In genomic region chr13:20192470-20193141, GRCh38 we compare ENCODE assay signal across 8 cellular contexts. TPM values are rescaled to one million over a fixed set of nuclear protein-coding genes. Genes with fewer than 3 reads are reported as not detected.
DNase-seq lines count a peak whose midpoint lies in the region; ATAC-seq and TF ChIP-seq lines count a peak whose summit lies in the region.

GJB2 (minus strand) TSS chr13:20192938; CDS start chr13:20189581, 3,357 bp downstream.

- CTCF ChIA-PET in MCF 10A (lab: Yijun Ruan, JAX): interaction anchor here (0.6 to 1.4 kb wide), 5 partner anchors 11 to 624 kb away, joined by 3 to 6 read pairs (median 4); no protein-coding TSS in a partner anchor

- H3K27ac ChIP-seq in lung (ENCODE audit: low read depth in 1 of 2, low read length in 1 of 2) (no peak within 1 kb of the TSS), upper lobe of right lung (no peak within 1 kb of the TSS)

- TF ChIP-seq CTCF in MCF 10A (IDR thresholded peaks at IDR 0.05; ENCODE audit: unreplicated experiment): no peak
- TF ChIP-seq CTCF in lung (IDR thresholded peaks at IDR 0.05; ENCODE audit: control extremely low read depth, extremely low read depth): no peak
- TF ChIP-seq CTCF in upper lobe of right lung (IDR thresholded peaks at IDR 0.05): no peak

- ATAC-seq in lung (ENCODE audit: insufficient read depth, low FRiP score): peak; percentile 61
- peak; percentile 41 for ATAC-seq in upper lobe of right lung
- ATAC-seq in GM19397 (IDR thresholded peaks at IDR 0.05; ENCODE audit: unreplicated experiment): no peak

- peak within 1 kb of the TSS; percentile 74 for H3K4me3 Mint-ChIP-seq in MCF 10A (ENCODE audit: unreplicated experiment)

- H3K4me3 ChIP-seq in lung (peak within 1 kb of the TSS; percentile 24), upper lobe of right lung (peak within 1 kb of the TSS; percentile 54)

- no peaks in the 10 kb centered on the region for H3K36me3 ChIP-seq in lung (ENCODE audit: control insufficient read depth in 2 of 2, insufficient read depth in 2 of 2, low read length in 2 of 2)
- no peaks in the 10 kb centered on the region for H3K36me3 ChIP-seq in upper lobe of right lung

- no peaks in the 10 kb centered on the region for H3K27me3 Mint-ChIP-seq in MCF 10A (ENCODE audit: insufficient read depth, unreplicated experiment)

- H3K4me1 ChIP-seq in lung (ENCODE audit: control insufficient read depth in 2 of 2, insufficient read depth in 2 of 2, low read length in 2 of 2): peaks cover 0 to 12% of the 10 kb centered on the region in 2 donors
- H3K4me1 ChIP-seq in upper lobe of right lung: peaks cover 29% of the 10 kb centered on the region

- H3K27me3 ChIP-seq in lung (ENCODE audit: control insufficient read depth, insufficient read depth) (no peaks in the 10 kb centered on the region), upper lobe of right lung (peaks cover 57% of the 10 kb centered on the region)

- POLR2A ChIA-PET in MCF 10A (lab: Yijun Ruan, JAX): interaction anchor here (0.7 to 1.4 kb wide), 4 partner anchors 580 to 710 kb away, joined by 3 to 7 read pairs (median 3); no protein-coding TSS in a partner anchor

- intact Hi-C loops in MCF 10A (cut with micrococcal nuclease) (loop anchor here (5.0 kb wide), 1 partner anchor 1285 kb away; no protein-coding TSS in a partner anchor), upper lobe of right lung (cut with DNase I) (no loop called here)

- H3K36me3 Mint-ChIP-seq in MCF 10A (ENCODE audit: insufficient read depth, unreplicated experiment): no peaks in the 10 kb centered on the region

- DNase-seq in stimulated activated CD4-positive, alpha-beta T cell treated with anti-CD3 and anti-CD28 coated beads, Interleukin-12 subunit alpha, Interleukin-12 subunit beta, amount 100 ng/mL, for 4 hours: peak; percentile 22
- no peak for DNase-seq in stimulated activated CD4-positive, alpha-beta T cell treated with anti-CD3 and anti-CD28 coated beads, Interleukin-4, amount 100 ng/mL, for 4 hours
- no peak for DNase-seq in MCF 10A (ENCODE audit: unreplicated experiment)
- no peak for DNase-seq in lung (ENCODE audit: low spot score)
- DNase-seq in upper lobe of right lung: no peak
- DNase-seq in UCSD-AML1 (lab: John Stamatoyannopoulos, UW; ENCODE audit: unreplicated experiment): no peak
- DNase-seq in germinal center (ENCODE audit: low spot score): no peak

- WGBS in lung, 2 donors: 1% methylated on average over 47 to 91 of the region's 91 CpGs

- peaks cover 38% of the 10 kb centered on the region for H3K4me1 Mint-ChIP-seq in MCF 10A (ENCODE audit: insufficient read depth, unreplicated experiment)

- H3K9me3 ChIP-seq in lung (ENCODE audit: control insufficient read depth in 2 of 2, insufficient read depth in 1 of 2, low read length in 1 of 2) (no peaks in the 10 kb centered on the region), upper lobe of right lung (no peaks in the 10 kb centered on the region)

- BruUV-seq in MCF 10A (replicated peaks; lab: Mats Ljungman, UMichigan): no TSS peak

- peak within 1 kb of the TSS; percentile 21 for H3K27ac Mint-ChIP-seq in MCF 10A (ENCODE audit: low read depth, unreplicated experiment)

- no peaks in the 10 kb centered on the region for H3K9me3 Mint-ChIP-seq in MCF 10A (ENCODE audit: unreplicated experiment)

RNA-seq across cellular contexts. Expression of gene GJB2, which starts in this region (rescaled TPM):
- 12.9 and 15.5 TPM in 2 replicates for total RNA-seq in MCF 10A (2022)
- total RNA-seq in lung: 1 to 10 TPM; 1.4 to 1.5 TPM
- 1 to 10 TPM in 1 of 2 donors, under 1 TPM in 1; 0.71 to 7.2 TPM for polyA plus RNA-seq in lung
- total RNA-seq in upper lobe of right lung: 0.93 TPM

Comparison
In these comparisons a context has a peak if more than half of its experiments do, and no peak if none do; other contexts are left out.
1. Peak in ATAC-seq and H3K4me3 ChIP-seq in upper lobe of right lung; RNA of the gene not detected or under 1 TPM.